37 cellular contexts compared by ENCODE assay signal in genomic region chr2:137093116-137093515, GRCh38.
DNase-seq lines count a peak whose midpoint lies in the region; ATAC-seq, FAIRE-seq and TF ChIP-seq lines count a peak whose summit lies in the region.
"Had no signal": no experiment of that assay in that cellular context is flagged by ENCODE, and none has a peak within 500 bp of the region (broad histone marks: within the 10 kb centered on the region; RNA-seq: fewer than 3 reads in every experiment).

No MANE protein-coding gene starts in this region.

- POLR2A ChIA-PET in WTC11 (lab: Charles Lee): no interaction called here

- H3K4me1 ChIP-seq in GM23338 (ENCODE audit: insufficient read depth): peaks cover 9% of the 10 kb centered on the region; the same call in 1 of the 2 replicates
- no peaks in the 10 kb centered on the region for H3K4me1 ChIP-seq in left lung
- H3K4me1 ChIP-seq in upper lobe of right lung: no peaks in the 10 kb centered on the region
- H3K4me1 ChIP-seq in gastrocnemius medialis: no peaks in the 10 kb centered on the region
- H3K4me1 ChIP-seq in right lobe of liver: no peaks in the 10 kb centered on the region
- H3K4me1 ChIP-seq: A549; BE2C; BLaER1; BLaER1 treated with 17β-estradiol and CSF1 and Interleukin-3, amounts not matched to agents 10 nM and 100 nM; Caco-2 had no signal

- TF ChIP-seq POLR2A in gastrocnemius medialis (IDR thresholded peaks at IDR 0.05): no peak
- TF ChIP-seq POLR2A in right lobe of liver (IDR thresholded peaks at IDR 0.05): no peak

- H3K27ac ChIP-seq in GM23338 (ENCODE audit: low read depth) (peak overlapping the region; percentile 62; the same call in 1 of the 2 replicates), left lung (no peak overlapping the region), upper lobe of right lung (no peak overlapping the region), gastrocnemius medialis (no peak overlapping the region), right lobe of liver (no peak overlapping the region)
- H3K27ac ChIP-seq: 22Rv1; A549; BLaER1; BLaER1 treated with 17β-estradiol and CSF1 and Interleukin-3, amounts not matched to agents 10 nM and 100 nM; C4-2B had no signal

- no peak for FAIRE-seq in HTR-8/SVneo (lab: Jason Lieb, UNC)
- FAIRE-seq: A204.1, A549, D721Med had no signal

- 54% methylated on average over 4 of the region's 4 CpGs for WGBS in right lobe of liver (ENCODE audit: insufficient coverage, low coverage, low lambda C conversion rate, missing lambda C conversion rate)

- intact Hi-C loops in left lung (cut with DNase I): no loop called here
- intact Hi-C loops in upper lobe of right lung (cut with DNase I): no loop called here
- intact Hi-C loops in gastrocnemius medialis (cut with DNase I; ENCODE audit: low total_unique reads): no loop called here
- intact Hi-C loops in right lobe of liver (cut with DNase I): no loop called here

- ATAC-seq in GM23338 (no peak), WTC11 (no peak), left lung (peak; percentile 54), upper lobe of right lung (peak; percentile 45), gastrocnemius medialis (no peak), HG03469 (IDR thresholded peaks at IDR 0.05; ENCODE audit: unreplicated experiment) (no peak), right lobe of liver (no peak)
- ATAC-seq: A549; CD8-positive, alpha-beta T cell had no signal

- H3K36me3 ChIP-seq in GM23338 (ENCODE audit: insufficient read depth) (no peaks in the 10 kb centered on the region), left lung (no peaks in the 10 kb centered on the region), upper lobe of right lung (no peaks in the 10 kb centered on the region), gastrocnemius medialis (no peaks in the 10 kb centered on the region), right lobe of liver (no peaks in the 10 kb centered on the region)
- H3K36me3 ChIP-seq: BE2C; BLaER1; BLaER1 treated with 17β-estradiol and CSF1 and Interleukin-3, amounts not matched to agents 10 nM and 100 nM had no signal

- no peak overlapping the region for H3K4me2 ChIP-seq in GM23338
- H3K4me2 ChIP-seq: A549; BLaER1; BLaER1 treated with 17β-estradiol and CSF1 and Interleukin-3, amounts not matched to agents 10 nM and 100 nM had no signal

- H3K9me3 Mint-ChIP-seq in GM23338 (no peaks in the 10 kb centered on the region), WTC11 (no peaks in the 10 kb centered on the region; the same call in 1 of the 2 replicates)
- H3K9me3 Mint-ChIP-seq: CD4-positive, CD25-positive, alpha-beta regulatory T cell had no signal

- H3K27me3 ChIP-seq in GM23338 (ENCODE audit: insufficient read depth) (no peaks in the 10 kb centered on the region), left lung (no peaks in the 10 kb centered on the region), upper lobe of right lung (no peaks in the 10 kb centered on the region), gastrocnemius medialis (no peaks in the 10 kb centered on the region), right lobe of liver (no peaks in the 10 kb centered on the region)
- H3K27me3 ChIP-seq: BE2C; BLaER1; BLaER1 treated with 17β-estradiol and CSF1 and Interleukin-3, amounts not matched to agents 10 nM and 100 nM had no signal

- no peaks in the 10 kb centered on the region for H4K20me1 ChIP-seq in GM23338 (replicated peaks; ENCODE audit: insufficient read depth)
- H4K20me1 ChIP-seq: BLaER1; BLaER1 treated with 17β-estradiol and CSF1 and Interleukin-3, amounts not matched to agents 10 nM and 100 nM had no signal

- H3K79me2 ChIP-seq in GM23338 (replicated peaks; ENCODE audit: insufficient read depth): no peaks in the 10 kb centered on the region

- H3K27ac Mint-ChIP-seq in GM23338 (no peak overlapping the region), WTC11 (peak overlapping the region; percentile 60)
- H3K27ac Mint-ChIP-seq: B cell; CD4-positive, alpha-beta memory T cell; CD4-positive, alpha-beta T cell; CD4-positive, CD25-positive, alpha-beta regulatory T cell; CD8-positive, alpha-beta memory T cell; CD8-positive, alpha-beta T cell had no signal

- TF ChIP-seq CTCF in GM23338 (conservative IDR thresholded peaks at IDR 0.05; ENCODE audit: low read depth in 2 of 2): no peak
- TF ChIP-seq CTCF in WTC11 (IDR thresholded peaks at IDR 0.05): no peak
- no peak for TF ChIP-seq CTCF in left lung (IDR thresholded peaks at IDR 0.05)
- TF ChIP-seq CTCF in upper lobe of right lung (IDR thresholded peaks at IDR 0.05): no peak
- no peak for TF ChIP-seq CTCF in gastrocnemius medialis (IDR thresholded peaks at IDR 0.05 in 4 of 5, conservative IDR thresholded peaks at IDR 0.05 in 1 of 5)
- no peak for TF ChIP-seq CTCF in right lobe of liver (IDR thresholded peaks at IDR 0.05)

- no peaks in the 10 kb centered on the region for H3K9me3 ChIP-seq in left lung
- H3K9me3 ChIP-seq in upper lobe of right lung: no peaks in the 10 kb centered on the region
- H3K9me3 ChIP-seq in gastrocnemius medialis: no peaks in the 10 kb centered on the region
- H3K9me3 ChIP-seq in right lobe of liver: no peaks in the 10 kb centered on the region
- H3K9me3 ChIP-seq: A549; BE2C; BLaER1; BLaER1 treated with 17β-estradiol and CSF1 and Interleukin-3, amounts not matched to agents 10 nM and 100 nM; Caco-2 had no signal

- H3K27me3 Mint-ChIP-seq in GM23338 (ENCODE audit: insufficient read depth, low read depth, poor library complexity) (no peaks in the 10 kb centered on the region), WTC11 (ENCODE audit: low read depth) (no peaks in the 10 kb centered on the region)
- H3K27me3 Mint-ChIP-seq: B cell; CD4-positive, alpha-beta memory T cell; CD4-positive, alpha-beta T cell; CD4-positive, CD25-positive, alpha-beta regulatory T cell; CD8-positive, alpha-beta memory T cell had no signal

- CTCF ChIA-PET in WTC11 (lab: Charles Lee): no interaction called here

- in situ Hi-C loops in gastrocnemius medialis (cut with MboI; ENCODE audit: low sequenced_read_pairs in 4 of 4): no loop called here

- H3K4me1 Mint-ChIP-seq in GM23338 (peaks cover 14% of the 10 kb centered on the region; the same call in 2 of the 3 replicates), WTC11 (peaks cover 29% of the 10 kb centered on the region)
- H3K4me1 Mint-ChIP-seq: B cell; CD14-positive monocyte; CD4-positive, alpha-beta memory T cell; CD4-positive, CD25-positive, alpha-beta regulatory T cell; CD8-positive, alpha-beta memory T cell had no signal

- H3K4me3 ChIP-seq in GM23338 (no peak overlapping the region), left lung (no peak overlapping the region), upper lobe of right lung (no peak overlapping the region), gastrocnemius medialis (no peak overlapping the region), right lobe of liver (no peak overlapping the region)
- H3K4me3 ChIP-seq: A549; BLaER1; BLaER1 treated with 17β-estradiol and CSF1 and Interleukin-3, amounts not matched to agents 10 nM and 100 nM had no signal

- peak overlapping the region; percentile 40; the same call in 1 of the 2 replicates for H2AFZ ChIP-seq in GM23338

- no peaks in the 10 kb centered on the region for H3F3A ChIP-seq in GM23338 (replicated peaks; ENCODE audit: low read depth)

- H3K4me3 Mint-ChIP-seq in GM23338 (no peak overlapping the region), WTC11 (no peak overlapping the region)
- H3K4me3 Mint-ChIP-seq: B cell; CD14-positive monocyte; CD4-positive, alpha-beta memory T cell; CD4-positive, alpha-beta T cell; CD4-positive, CD25-positive, alpha-beta regulatory T cell; CD8-positive, alpha-beta memory T cell; CD8-positive, alpha-beta T cell had no signal

- H3K9me2 ChIP-seq in GM23338 (ENCODE audit: insufficient read depth): no peaks in the 10 kb centered on the region

- H3K36me3 Mint-ChIP-seq in GM23338 (ENCODE audit: low read depth): no peaks in the 10 kb centered on the region
- no peaks in the 10 kb centered on the region for H3K36me3 Mint-ChIP-seq in WTC11
- H3K36me3 Mint-ChIP-seq: CD14-positive monocyte; CD4-positive, alpha-beta memory T cell; CD4-positive, CD25-positive, alpha-beta regulatory T cell; CD8-positive, alpha-beta memory T cell; CD8-positive, alpha-beta T cell had no signal

- DNase-seq in GM23338 (ENCODE audit: low spot score): no peak
- DNase-seq in WTC11 (ENCODE audit: low spot score): no peak
- DNase-seq in left lung: no peak
- no peak for DNase-seq in upper lobe of right lung
- DNase-seq in HTR-8/SVneo (ENCODE audit: insufficient read length, low spot score): no peak
- no peak for DNase-seq in gastrocnemius medialis
- DNase-seq in right lobe of liver: no peak
- DNase-seq: 8988T; ACHN; AML-193; BE2C; C1 segment of cervical spinal cord; Caco-2; Calu3; CD4-positive, alpha-beta memory T cell; CD4-positive, alpha-beta T cell; CD4-positive, CD25-positive, alpha-beta regulatory T cell; CD8-positive, alpha-beta memory T cell; CD8-positive, alpha-beta T cell; COR-L47; DMS 273 treated with DMSO at 0.1 percent for 48 hours; DMS153; DMS53; DMS79; DMS79 treated with DMSO at 0.1 percent for 48 hours; DND-41; EL had no signal

TF ChIP-seq in WTC11, 78 proteins besides CTCF, POLR2A, EP300 and RAD21:
- TF ChIP-seq NFE2L1 (CRISPR knock-in tag; IDR thresholded peaks at IDR 0.05): no peak
- no peak for TF ChIP-seq NFATC4 (CRISPR knock-in tag; IDR thresholded peaks at IDR 0.05)
- no peak for TF ChIP-seq KAT7 (CRISPR knock-in tag; IDR thresholded peaks at IDR 0.05; ENCODE audit: borderline replicate concordance)
- no peak for TF ChIP-seq HMGXB4 (CRISPR knock-in tag; IDR thresholded peaks at IDR 0.05)
- TF ChIP-seq ESRRA (CRISPR knock-in tag; IDR thresholded peaks at IDR 0.05; ENCODE audit: borderline replicate concordance): no peak
TF ChIP-seq in WTC11: peak in this region for 0.

Comparison
In these comparisons a context has a peak if more than half of its experiments do, and no peak if none do; other contexts are left out.
1. ATAC-seq: peak in left lung (single experiment) and upper lobe of right lung (single experiment); none in GM23338 (single experiment), WTC11 (single experiment), gastrocnemius medialis (0 of 2), HG03469 (single experiment) and right lobe of liver (0 of 4).